Comparison of ENCODE assay signal across 1 cellular context in the genomic region with DNA sequence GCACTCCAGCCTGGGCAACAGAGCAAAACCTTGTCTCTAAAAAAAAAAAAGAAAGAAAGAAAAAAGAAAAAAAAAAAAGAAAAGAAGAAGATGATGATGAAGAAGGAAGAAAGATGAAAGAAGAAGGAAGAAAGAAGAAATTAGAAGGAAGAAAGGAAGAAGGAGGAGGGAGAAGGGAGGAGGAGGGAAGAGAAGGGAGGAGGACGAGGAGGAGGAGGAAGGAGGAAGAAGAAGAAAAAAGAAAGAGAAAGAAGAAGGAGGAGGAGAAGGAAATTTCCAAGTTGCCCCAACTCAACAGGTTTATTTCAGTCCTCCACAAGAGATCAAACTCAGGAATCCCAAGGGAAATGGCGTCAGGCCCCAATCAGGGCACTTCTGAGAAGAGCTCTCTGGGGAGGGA.
TF ChIP-seq lines count a peak whose summit lies in the region.

No MANE protein-coding gene starts in this region.

TF ChIP-seq in SK-N-SH, 30 proteins besides CTCF, POLR2A, EP300 and RAD21 (continued from another document):
- TF ChIP-seq, protein P1, sequence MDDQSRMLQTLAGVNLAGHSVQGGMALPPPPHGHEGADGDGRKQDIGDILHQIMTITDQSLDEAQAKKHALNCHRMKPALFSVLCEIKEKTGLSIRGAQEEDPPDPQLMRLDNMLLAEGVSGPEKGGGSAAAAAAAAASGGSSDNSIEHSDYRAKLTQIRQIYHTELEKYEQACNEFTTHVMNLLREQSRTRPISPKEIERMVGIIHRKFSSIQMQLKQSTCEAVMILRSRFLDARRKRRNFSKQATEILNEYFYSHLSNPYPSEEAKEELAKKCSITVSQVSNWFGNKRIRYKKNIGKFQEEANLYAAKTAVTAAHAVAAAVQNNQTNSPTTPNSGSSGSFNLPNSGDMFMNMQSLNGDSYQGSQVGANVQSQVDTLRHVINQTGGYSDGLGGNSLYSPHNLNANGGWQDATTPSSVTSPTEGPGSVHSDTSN (IDR thresholded peaks at IDR 0.05), result no peak
- TF ChIP-seq FOXJ3 (CRISPR knock-in tag; IDR thresholded peaks at IDR 0.05), result no peak
- no peak for TF ChIP-seq RCOR1 (IDR thresholded peaks at IDR 0.05; ENCODE audit: low read length)
- TF ChIP-seq MEF2A (IDR thresholded peaks at IDR 0.05; ENCODE audit: borderline replicate concordance, low read depth), result no peak
- TF ChIP-seq TCF12 (IDR thresholded peaks at IDR 0.05), result no peak
- TF ChIP-seq, protein P2, sequence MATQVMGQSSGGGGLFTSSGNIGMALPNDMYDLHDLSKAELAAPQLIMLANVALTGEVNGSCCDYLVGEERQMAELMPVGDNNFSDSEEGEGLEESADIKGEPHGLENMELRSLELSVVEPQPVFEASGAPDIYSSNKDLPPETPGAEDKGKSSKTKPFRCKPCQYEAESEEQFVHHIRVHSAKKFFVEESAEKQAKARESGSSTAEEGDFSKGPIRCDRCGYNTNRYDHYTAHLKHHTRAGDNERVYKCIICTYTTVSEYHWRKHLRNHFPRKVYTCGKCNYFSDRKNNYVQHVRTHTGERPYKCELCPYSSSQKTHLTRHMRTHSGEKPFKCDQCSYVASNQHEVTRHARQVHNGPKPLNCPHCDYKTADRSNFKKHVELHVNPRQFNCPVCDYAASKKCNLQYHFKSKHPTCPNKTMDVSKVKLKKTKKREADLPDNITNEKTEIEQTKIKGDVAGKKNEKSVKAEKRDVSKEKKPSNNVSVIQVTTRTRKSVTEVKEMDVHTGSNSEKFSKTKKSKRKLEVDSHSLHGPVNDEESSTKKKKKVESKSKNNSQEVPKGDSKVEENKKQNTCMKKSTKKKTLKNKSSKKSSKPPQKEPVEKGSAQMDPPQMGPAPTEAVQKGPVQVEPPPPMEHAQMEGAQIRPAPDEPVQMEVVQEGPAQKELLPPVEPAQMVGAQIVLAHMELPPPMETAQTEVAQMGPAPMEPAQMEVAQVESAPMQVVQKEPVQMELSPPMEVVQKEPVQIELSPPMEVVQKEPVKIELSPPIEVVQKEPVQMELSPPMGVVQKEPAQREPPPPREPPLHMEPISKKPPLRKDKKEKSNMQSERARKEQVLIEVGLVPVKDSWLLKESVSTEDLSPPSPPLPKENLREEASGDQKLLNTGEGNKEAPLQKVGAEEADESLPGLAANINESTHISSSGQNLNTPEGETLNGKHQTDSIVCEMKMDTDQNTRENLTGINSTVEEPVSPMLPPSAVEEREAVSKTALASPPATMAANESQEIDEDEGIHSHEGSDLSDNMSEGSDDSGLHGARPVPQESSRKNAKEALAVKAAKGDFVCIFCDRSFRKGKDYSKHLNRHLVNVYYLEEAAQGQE (IDR thresholded peaks at IDR 0.05; ENCODE audit: low read depth, low read length), result no peak
- no peak for TF ChIP-seq FOXM1 (IDR thresholded peaks at IDR 0.05; ENCODE audit: low read depth)
- no peak for TF ChIP-seq RFX5 (IDR thresholded peaks at IDR 0.05; ENCODE audit: low read length)
- TF ChIP-seq POLR2AphosphoS5 (IDR thresholded peaks at IDR 0.05; ENCODE audit: low read depth, low read length), result no peak
- TF ChIP-seq, protein P3, sequence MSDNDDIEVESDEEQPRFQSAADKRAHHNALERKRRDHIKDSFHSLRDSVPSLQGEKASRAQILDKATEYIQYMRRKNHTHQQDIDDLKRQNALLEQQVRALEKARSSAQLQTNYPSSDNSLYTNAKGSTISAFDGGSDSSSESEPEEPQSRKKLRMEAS (IDR thresholded peaks at IDR 0.05; ENCODE audit: low read depth), result no peak
